Comparison of ENCODE assay signal across 1 cellular context in the genomic region with DNA sequence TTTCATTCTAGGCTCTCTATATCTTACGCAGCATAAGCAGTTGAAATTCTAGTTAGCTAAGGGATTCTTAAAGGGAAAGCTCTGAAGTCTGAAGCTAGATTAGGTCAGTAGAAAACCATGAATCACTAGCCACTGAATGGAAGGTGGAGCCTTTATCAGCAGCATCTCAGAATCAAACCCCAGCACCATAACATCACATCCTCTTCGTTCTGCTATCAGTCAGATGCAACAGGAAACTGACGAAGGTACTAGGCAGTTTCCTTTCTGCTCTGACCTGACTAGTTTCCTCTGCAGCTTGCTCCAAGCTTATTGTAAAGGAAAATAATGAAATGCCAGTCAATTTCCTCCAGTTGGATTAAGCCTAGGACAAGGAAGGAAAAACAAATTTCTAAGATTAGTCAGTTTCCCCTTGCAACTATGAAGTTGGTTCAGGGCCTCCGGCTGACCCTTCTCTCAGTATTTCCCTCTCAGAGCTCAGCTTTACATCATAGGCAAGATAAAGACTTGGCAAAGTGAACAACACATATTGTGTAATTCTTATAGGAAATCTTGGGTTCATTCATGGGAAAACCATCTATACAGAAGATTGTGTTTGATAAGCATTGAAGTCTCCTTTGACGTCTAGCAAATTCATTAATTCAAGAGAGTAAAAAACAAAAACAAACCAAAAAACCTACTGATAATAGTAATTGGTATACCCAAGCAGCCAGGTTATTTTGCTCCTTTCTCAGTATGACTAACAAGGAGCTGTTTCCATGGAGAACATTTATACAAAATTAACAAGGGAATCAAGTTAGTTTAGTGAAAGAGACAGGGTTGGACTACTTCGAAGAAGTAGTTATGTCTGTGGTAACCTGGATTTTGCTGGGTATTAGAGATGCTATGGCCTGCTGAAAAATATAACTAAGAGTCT.
TF ChIP-seq lines count a peak whose summit lies in the region.

No MANE protein-coding gene starts in this region.

TF ChIP-seq in endothelial cell of umbilical vein, 7 proteins besides CTCF, POLR2A, EP300 and RAD21 (continued from another document):
- TF ChIP-seq GATA2 (IDR thresholded peaks at IDR 0.05; ENCODE audit: insufficient read depth, insufficient read length, low read depth, low read length) (peak; percentile 100), JUN (IDR thresholded peaks at IDR 0.05; ENCODE audit: borderline replicate concordance, insufficient read depth, insufficient read length, low read depth) (peak; percentile 97), POLR2AphosphoS5 (IDR thresholded peaks at IDR 0.05; ENCODE audit: insufficient read depth, low read depth, low read length) (peak; percentile 98)
- TF ChIP-seq, protein P1, sequence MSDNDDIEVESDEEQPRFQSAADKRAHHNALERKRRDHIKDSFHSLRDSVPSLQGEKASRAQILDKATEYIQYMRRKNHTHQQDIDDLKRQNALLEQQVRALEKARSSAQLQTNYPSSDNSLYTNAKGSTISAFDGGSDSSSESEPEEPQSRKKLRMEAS (IDR thresholded peaks at IDR 0.05; ENCODE audit: insufficient read depth, insufficient read length): no peak
